18 cellular contexts compared by ENCODE assay signal in genomic region chr2:169977510-169977909, GRCh38.
"Had no signal": no experiment of that assay in that cellular context is flagged by ENCODE, and none has a peak within 500 bp of the region (broad histone marks: within the 10 kb centered on the region; RNA-seq: fewer than 3 reads in every experiment).

No MANE protein-coding gene starts in this region.

- H3K4me1 ChIP-seq: esophagus squamous epithelium, pancreas, right lobe of liver, stomach, upper lobe of left lung had no signal

- H3K27ac ChIP-seq: coronary artery, esophagus squamous epithelium, pancreas, right lobe of liver, stomach, upper lobe of left lung had no signal

- H3K36me3 ChIP-seq: pancreas, right lobe of liver had no signal

- DNase-seq: activated CD4-positive, alpha-beta T cell treated with anti-CD3 and anti-CD28 coated beads, Interleukin-2, amount 10 ng/mL, durations not matched to agents 7 days and 5 days; activated CD8-positive, alpha-beta T cell treated with anti-CD3 and anti-CD28 coated beads, Interleukin-2, amount 10 ng/mL, durations not matched to agents 7 days and 5 days; activated naive CD4-positive, alpha-beta T cell treated with anti-CD3 and anti-CD28 coated beads, Interleukin-2, amount 10 ng/mL, durations not matched to agents 7 days and 5 days; activated T-cell treated with anti-CD3 and anti-CD28 coated beads, Interleukin-2, amount 50 U/mL, for 24 hours; aorta; effector CD4-positive, alpha-beta T cell; esophagus squamous epithelium; mesendoderm; natural killer cell; pancreas; right lobe of liver; stimulated activated CD4-positive, alpha-beta T cell treated with anti-CD3 and anti-CD28 coated beads, Interleukin-4, amount 100 ng/mL, for 1 hour; stomach; T1000; upper lobe of left lung had no signal

- ATAC-seq: activated CD4-positive, CD25-positive, alpha-beta regulatory T cell treated with anti-CD3 and anti-CD28 coated beads, Interleukin-2, amount 50 U/mL, for 24 hours; activated CD8-positive, alpha-beta T cell treated with anti-CD3 and anti-CD28 coated beads, Interleukin-2, amount 10 ng/mL, durations not matched to agents 7 days and 5 days; natural killer cell; pancreas had no signal

- H3K4me3 ChIP-seq: coronary artery, esophagus squamous epithelium, pancreas, right lobe of liver, smooth muscle cell, stomach, upper lobe of left lung had no signal

- H3K27me3 ChIP-seq: esophagus squamous epithelium, pancreas, right lobe of liver, stomach, upper lobe of left lung had no signal

- H3K4me2 ChIP-seq: smooth muscle cell had no signal

- H3K9me3 ChIP-seq: pancreas, right lobe of liver had no signal

- FAIRE-seq: pancreas had no signal
